In the genomic region with DNA sequence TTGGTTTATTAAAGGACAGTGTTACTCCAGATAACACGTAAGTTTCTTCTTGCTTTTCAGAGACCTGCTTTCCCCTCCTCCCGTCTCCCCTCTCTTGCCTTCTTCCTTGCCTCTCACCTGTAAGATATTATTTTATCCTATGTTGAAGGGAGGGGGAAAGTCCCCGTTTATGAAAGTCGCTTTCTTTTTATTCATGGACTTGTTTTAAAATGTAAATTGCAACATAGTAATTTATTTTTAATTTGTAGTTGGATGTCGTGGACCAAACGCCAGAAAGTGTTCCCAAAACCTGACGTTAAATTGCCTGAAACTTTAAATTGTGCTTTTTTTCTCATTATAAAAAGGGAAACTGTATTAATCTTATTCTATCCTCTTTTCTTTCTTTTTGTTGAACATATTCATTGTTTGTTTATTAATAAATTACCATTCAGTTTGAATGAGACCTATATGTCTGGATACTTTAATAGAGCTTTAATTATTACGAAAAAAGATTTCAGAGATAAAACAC, we compare ENCODE assay signal across 9 cellular contexts. TPM values are rescaled to one million over a fixed set of nuclear protein-coding genes. Genes with fewer than 3 reads are reported as not detected.
A peak's percentile ranks its signal among the peaks of the same experiment; 100 is the strongest.
DNase-seq lines count a peak whose midpoint lies in the region; ATAC-seq and TF ChIP-seq lines count a peak whose summit lies in the region.
"Had no signal": no experiment of that assay in that cellular context is flagged by ENCODE, and none has a peak within 500 bp of the region (broad histone marks: within the 10 kb centered on the region; RNA-seq: fewer than 3 reads in every experiment).

No MANE protein-coding gene starts in this region.

- no peak overlapping the region for H2BK5ac ChIP-seq in mesenchymal stem cell (ENCODE audit: low read depth, low read length, poor library complexity, severe bottlenecking)

- no peak overlapping the region for H2AFZ ChIP-seq in mesenchymal stem cell (ENCODE audit: low read depth, low read length)

- no peak for TF ChIP-seq POLR2A in uterus (IDR thresholded peaks at IDR 0.05)

- H2BK120ac ChIP-seq in mesenchymal stem cell (ENCODE audit: low read depth, low read length): no peak overlapping the region

- no peaks in the 10 kb centered on the region for H3K36me3 Mint-ChIP-seq in brain

- H3K4me3 ChIP-seq in cardiac muscle cell: peak overlapping the region; percentile 51
- peak overlapping the region in 1 of 2 experiments; percentile 84 for H3K4me3 ChIP-seq in mesenchymal stem cell (ENCODE audit: insufficient read depth in 1 of 2, low read depth in 1 of 2, low read length in 2 of 2)
- H3K4me3 ChIP-seq in uterus: peak overlapping the region in 1 of 2 donors; percentile 67

- WGBS in mesenchymal stem cell: 10% methylated on average over 2 of the region's 8 CpGs

- H3K36me3 ChIP-seq in cardiac muscle cell (no peaks in the 10 kb centered on the region), mesenchymal stem cell (ENCODE audit: control insufficient read depth in 1 of 2, insufficient read depth in 2 of 2, low read depth in 1 of 2, low read length in 2 of 2) (no peaks in the 10 kb centered on the region), uterus (no peaks in the 10 kb centered on the region)

- H3K27ac Mint-ChIP-seq in brain: peak overlapping the region in 2 of 5 experiments; percentile 45 to 75

- H3K9ac ChIP-seq in mesenchymal stem cell (ENCODE audit: low read length): peak overlapping the region; percentile 81

- H3K4me1 Mint-ChIP-seq in brain: peaks cover 29% of the 10 kb centered on the region

- H3K14ac ChIP-seq in mesenchymal stem cell (ENCODE audit: low read length in 2 of 2): no peak overlapping the region

- H4K8ac ChIP-seq in mesenchymal stem cell (ENCODE audit: low read length): no peak overlapping the region

- H2BK12ac ChIP-seq in mesenchymal stem cell (ENCODE audit: low read length in 2 of 2): no peak overlapping the region

- ATAC-seq in left ventricle myocardium superior (no peak), GM19395 (IDR thresholded peaks at IDR 0.05; ENCODE audit: unreplicated experiment) (no peak)

- intact Hi-C loops in left ventricle myocardium superior (cut with micrococcal nuclease): loop anchor here (5.0 kb wide), 1 partner anchor 490 kb away; no protein-coding TSS in a partner anchor
- intact Hi-C loops in uterus (cut with DNase I; ENCODE audit: low total_unique reads): no loop called here

- H2AK5ac ChIP-seq in mesenchymal stem cell (ENCODE audit: low read length, severe bottlenecking): no peak overlapping the region

- peaks cover 91% of the 10 kb centered on the region for H3K27me3 Mint-ChIP-seq in brain

- H3K4me2 ChIP-seq in mesenchymal stem cell (ENCODE audit: low read length, poor library complexity, severe bottlenecking): peak overlapping the region; percentile 86

- peak overlapping the region; percentile 72 to 90 (median 84) for H3K4me3 Mint-ChIP-seq in brain

- H3K23ac ChIP-seq in mesenchymal stem cell (ENCODE audit: low read length in 2 of 2): no peak overlapping the region

- no peak for TF ChIP-seq CTCF in cardiac muscle cell (IDR thresholded peaks at IDR 0.05; ENCODE audit: low read depth, low read length)
- no peak for TF ChIP-seq CTCF in brain (conservative IDR thresholded peaks at IDR 0.05)
- no peak for TF ChIP-seq CTCF in uterus (IDR thresholded peaks at IDR 0.05)

- H3K79me1 ChIP-seq in mesenchymal stem cell (replicated peaks; ENCODE audit: low read length, poor library complexity, severe bottlenecking): peaks cover 4% of the 10 kb centered on the region

- H3K27me3 ChIP-seq in cardiac muscle cell: peaks cover 91% of the 10 kb centered on the region
- H3K27me3 ChIP-seq in mesenchymal stem cell (ENCODE audit: control insufficient read depth in 1 of 2, insufficient read depth in 1 of 2, low read length in 2 of 2): peaks cover 21 to 30% of the 10 kb centered on the region in 2 experiments
- peaks cover 30 to 47% of the 10 kb centered on the region in 2 donors for H3K27me3 ChIP-seq in uterus

- peaks cover 11% of the 10 kb centered on the region for H3K4me1 ChIP-seq in cardiac muscle cell (ENCODE audit: low read depth)
- peaks cover 35% of the 10 kb centered on the region for H3K4me1 ChIP-seq in mesenchymal stem cell (ENCODE audit: control insufficient read depth, insufficient read depth, low read depth, low read length)
- H3K4me1 ChIP-seq in uterus: peaks cover 0 to 11% of the 10 kb centered on the region in 2 donors

- H3K9me3 ChIP-seq in cardiac muscle cell (ENCODE audit: low read depth): no peaks in the 10 kb centered on the region
- no peaks in the 10 kb centered on the region for H3K9me3 ChIP-seq in mesenchymal stem cell (ENCODE audit: control insufficient read depth, low read length)
- no peaks in the 10 kb centered on the region for H3K9me3 ChIP-seq in uterus

- H3K27ac ChIP-seq in cardiac muscle cell (no peak overlapping the region), mesenchymal stem cell (ENCODE audit: low read length, poor library complexity, severe bottlenecking) (peak overlapping the region; percentile 43), uterus (peak overlapping the region; percentile 11 to 89)

- no peak overlapping the region for H4K91ac ChIP-seq in mesenchymal stem cell (ENCODE audit: low read length)

- H3K18ac ChIP-seq in mesenchymal stem cell (ENCODE audit: low read depth in 1 of 2, low read length in 2 of 2): no peak overlapping the region

- no peak overlapping the region for H2BK15ac ChIP-seq in mesenchymal stem cell (ENCODE audit: low read depth, poor library complexity, severe bottlenecking)

- peaks cover 0 to 5% (median 0%) of the 10 kb centered on the region in 5 experiments for H3K9me3 Mint-ChIP-seq in brain

- H3K4ac ChIP-seq in mesenchymal stem cell (ENCODE audit: low read depth in 1 of 2, low read length in 2 of 2): no peak overlapping the region

- DNase-seq in cardiac muscle cell (ENCODE audit: low read depth in 1 of 2, low spot score in 1 of 2) (no peak), left ventricle myocardium superior (no peak), mesenchymal stem cell (no peak), uterus (no peak), SKM-1 (lab: John Stamatoyannopoulos, UW; ENCODE audit: unreplicated experiment) (no peak), mucosa of gallbladder (ENCODE audit: low spot score) (no peak)
- DNase-seq: activated effector memory CD4-positive, alpha-beta T cell treated with Interleukin-2 at 50 U/mL for 16 hours had no signal

RNA-seq across cellular contexts. Expression of a gene that starts 2.7 kb away (rescaled TPM):
- total RNA-seq in cardiac muscle cell: 3.4 and 6.2 TPM in 2 replicates
- polyA plus RNA-seq in cardiac muscle cell: 1.8 and 2.5 TPM in 2 replicates
- total RNA-seq in left ventricle myocardium superior: 2.7 TPM
- polyA plus RNA-seq in brain (ENCODE audit: insufficient read depth, low read depth, low replicate concordance): 7.9 TPM
- polyA plus RNA-seq in mesenchymal stem cell (2013, experiment 1 of 2): 0.07 TPM
- polyA plus RNA-seq in mesenchymal stem cell (2013, experiment 2 of 2): 0.08 TPM
- 10 to 100 TPM in 1 of 4 donors, 1 to 10 TPM in 3; 1.8 to 15.2 (median 5.1) TPM for total RNA-seq in uterus
- 9.5 TPM for total RNA-seq in mucosa of gallbladder
